13 cellular contexts compared by ENCODE assay signal in genomic region chr12:99529966-99530365, GRCh38.
DNase-seq lines count a peak whose midpoint lies in the region; ATAC-seq and TF ChIP-seq lines count a peak whose summit lies in the region.
"Had no signal": no experiment of that assay in that cellular context is flagged by ENCODE, and none has a peak within 500 bp of the region (broad histone marks: within the 10 kb centered on the region; RNA-seq: fewer than 3 reads in every experiment).

No MANE protein-coding gene starts in this region.

- H3K9me3 Mint-ChIP-seq in natural killer cell treated with Interleukin-12 subunit alpha and Interleukin-12 subunit beta and Interleukin-15 and Interleukin-18, amount 100 ng/mL, for 72 hours = peaks cover 9% of the 10 kb centered on the region
- H3K9me3 Mint-ChIP-seq in mesothelial cell of epicardium = no peaks in the 10 kb centered on the region
- H3K9me3 Mint-ChIP-seq in activated CD8-positive, alpha-beta T cell treated with anti-CD3 and anti-CD28 coated beads for 36 hours = peaks cover 4% of the 10 kb centered on the region
- H3K9me3 Mint-ChIP-seq: T-helper 2 cell treated with Interferon-gamma antibody and Interleukin-4, amounts not matched to agents 5 μg/mL and 100 μg/mL, for 36 hours had no signal

- DNase-seq in HK-2 (ENCODE audit: unreplicated experiment) (peak; percentile 37), non-pigmented ciliary epithelial cell (ENCODE audit: low read depth) (peak; percentile 31), ecto neural progenitor cell (ENCODE audit: low spot score) (no peak), mesothelial cell of epicardium (ENCODE audit: low spot score in 2 of 2, unreplicated experiment in 2 of 2) (no peak)
- no peak for DNase-seq in natural killer cell treated with Interleukin-12 subunit alpha and Interleukin-12 subunit beta and Interleukin-15 and Interleukin-18, amount 100 ng/mL, for 72 hours (ENCODE audit: low spot score)
- DNase-seq in activated CD8-positive, alpha-beta T cell treated with anti-CD3 and anti-CD28 coated beads for 36 hours = no peak
- DNase-seq: head of caudate nucleus; NCI-H146; psoas muscle; stimulated activated naive CD8-positive, alpha-beta T cell treated with anti-CD3 and anti-CD28 coated beads, Interleukin-15, amount 100 ng/mL, for 72 hours had no signal

- intact Hi-C loops in activated CD8-positive, alpha-beta T cell treated with anti-CD3 and anti-CD28 coated beads for 36 hours (cut with micrococcal nuclease) = no loop called here

- no peak overlapping the region for H3K4me3 Mint-ChIP-seq in natural killer cell treated with Interleukin-12 subunit alpha and Interleukin-12 subunit beta and Interleukin-15 and Interleukin-18, amount 100 ng/mL, for 72 hours
- H3K4me3 Mint-ChIP-seq in mesothelial cell of epicardium = no peak overlapping the region
- H3K4me3 Mint-ChIP-seq in activated CD8-positive, alpha-beta T cell treated with anti-CD3 and anti-CD28 coated beads for 36 hours = no peak overlapping the region
- H3K4me3 Mint-ChIP-seq: stimulated activated naive CD8-positive, alpha-beta T cell treated with anti-CD3 and anti-CD28 coated beads, Interleukin-15, amount 100 ng/mL, for 72 hours; T-helper 2 cell treated with Interferon-gamma antibody and Interleukin-4, amounts not matched to agents 5 μg/mL and 100 μg/mL, for 36 hours had no signal

- H3K36me3 Mint-ChIP-seq in natural killer cell treated with Interleukin-12 subunit alpha and Interleukin-12 subunit beta and Interleukin-15 and Interleukin-18, amount 100 ng/mL, for 72 hours = no peaks in the 10 kb centered on the region
- H3K36me3 Mint-ChIP-seq in mesothelial cell of epicardium = no peaks in the 10 kb centered on the region
- H3K36me3 Mint-ChIP-seq in activated CD8-positive, alpha-beta T cell treated with anti-CD3 and anti-CD28 coated beads for 36 hours (ENCODE audit: low read depth) = no peaks in the 10 kb centered on the region

- ATAC-seq in GM18873 (IDR thresholded peaks at IDR 0.05; ENCODE audit: low FRiP score, unreplicated experiment) (peak; percentile 99), HG02623 (IDR thresholded peaks at IDR 0.05; ENCODE audit: unreplicated experiment) (peak; percentile 95)
- ATAC-seq in natural killer cell treated with Interleukin-12 subunit alpha and Interleukin-12 subunit beta and Interleukin-15 and Interleukin-18, amount 100 ng/mL, for 72 hours = no peak
- no peak for ATAC-seq in activated CD8-positive, alpha-beta T cell treated with anti-CD3 and anti-CD28 coated beads for 36 hours
- ATAC-seq: psoas muscle; stimulated activated naive CD8-positive, alpha-beta T cell treated with anti-CD3 and anti-CD28 coated beads, Interleukin-15, amount 100 ng/mL, for 72 hours had no signal

- H3K27ac Mint-ChIP-seq in natural killer cell treated with Interleukin-12 subunit alpha and Interleukin-12 subunit beta and Interleukin-15 and Interleukin-18, amount 100 ng/mL, for 72 hours = no peak overlapping the region
- no peak overlapping the region for H3K27ac Mint-ChIP-seq in mesothelial cell of epicardium
- no peak overlapping the region for H3K27ac Mint-ChIP-seq in activated CD8-positive, alpha-beta T cell treated with anti-CD3 and anti-CD28 coated beads for 36 hours
- H3K27ac Mint-ChIP-seq: stimulated activated naive CD8-positive, alpha-beta T cell treated with anti-CD3 and anti-CD28 coated beads, Interleukin-15, amount 100 ng/mL, for 72 hours; T-helper 2 cell treated with Interferon-gamma antibody and Interleukin-4, amounts not matched to agents 5 μg/mL and 100 μg/mL, for 36 hours had no signal

- no peaks in the 10 kb centered on the region for H3K27me3 Mint-ChIP-seq in natural killer cell treated with Interleukin-12 subunit alpha and Interleukin-12 subunit beta and Interleukin-15 and Interleukin-18, amount 100 ng/mL, for 72 hours
- no peaks in the 10 kb centered on the region for H3K27me3 Mint-ChIP-seq in mesothelial cell of epicardium (ENCODE audit: low read depth)
- no peaks in the 10 kb centered on the region for H3K27me3 Mint-ChIP-seq in activated CD8-positive, alpha-beta T cell treated with anti-CD3 and anti-CD28 coated beads for 36 hours
- H3K27me3 Mint-ChIP-seq: stimulated activated naive CD8-positive, alpha-beta T cell treated with anti-CD3 and anti-CD28 coated beads, Interleukin-15, amount 100 ng/mL, for 72 hours had no signal

- CTCF ChIA-PET in activated CD8-positive, alpha-beta T cell treated with anti-CD3 and anti-CD28 coated beads for 36 hours (lab: Charles Lee) = no interaction called here

- no peak for TF ChIP-seq CTCF in mesothelial cell of epicardium (IDR thresholded peaks at IDR 0.05; ENCODE audit: unreplicated experiment)
- no peak for TF ChIP-seq CTCF in activated CD8-positive, alpha-beta T cell treated with anti-CD3 and anti-CD28 coated beads for 36 hours (IDR thresholded peaks at IDR 0.05)

- H3K4me1 Mint-ChIP-seq in natural killer cell treated with Interleukin-12 subunit alpha and Interleukin-12 subunit beta and Interleukin-15 and Interleukin-18, amount 100 ng/mL, for 72 hours (ENCODE audit: low read depth in 2 of 2) = no peaks in the 10 kb centered on the region
- H3K4me1 Mint-ChIP-seq in mesothelial cell of epicardium = peaks cover 10% of the 10 kb centered on the region
- no peaks in the 10 kb centered on the region for H3K4me1 Mint-ChIP-seq in activated CD8-positive, alpha-beta T cell treated with anti-CD3 and anti-CD28 coated beads for 36 hours (ENCODE audit: low read depth)
- H3K4me1 Mint-ChIP-seq: stimulated activated naive CD8-positive, alpha-beta T cell treated with anti-CD3 and anti-CD28 coated beads, Interleukin-15, amount 100 ng/mL, for 72 hours had no signal

- POLR2A ChIA-PET in activated CD8-positive, alpha-beta T cell treated with anti-CD3 and anti-CD28 coated beads for 36 hours (lab: Charles Lee) = no interaction called here

Comparison
In these comparisons a context has a peak if more than half of its experiments do, and no peak if none do; other contexts are left out.
1. ATAC-seq: peak in GM18873 (single experiment) and HG02623 (single experiment); none in natural killer cell treated with Interleukin-12 subunit alpha and Interleukin-12 subunit beta and Interleukin-15 and Interleukin-18, amount 100 ng/mL, for 72 hours (0 of 2) and activated CD8-positive, alpha-beta T cell treated with anti-CD3 and anti-CD28 coated beads for 36 hours (single experiment).
2. DNase-seq: peak in HK-2 (single experiment) and non-pigmented ciliary epithelial cell (single experiment); none in ecto neural progenitor cell (single experiment), natural killer cell treated with Interleukin-12 subunit alpha and Interleukin-12 subunit beta and Interleukin-15 and Interleukin-18, amount 100 ng/mL, for 72 hours (single experiment), mesothelial cell of epicardium (0 of 2) and activated CD8-positive, alpha-beta T cell treated with anti-CD3 and anti-CD28 coated beads for 36 hours (single experiment).